ENCODE assay signal across 1 cellular context in genomic region chr6:27893836-27894807, GRCh38.
TF ChIP-seq lines count a peak whose summit lies in the region.

No MANE protein-coding gene starts in this region.

TF ChIP-seq in K562, 482 proteins besides CTCF, POLR2A, EP300 and RAD21 (continued from another document and continues in another):
- TF ChIP-seq ZNF318 (IDR thresholded peaks at IDR 0.05; ENCODE audit: borderline replicate concordance in 1 of 2, low read depth in 1 of 2) = no peak
- TF ChIP-seq ARID4B (CRISPR knock-in tag; IDR thresholded peaks at IDR 0.05) = peak; percentile 12; the same call in 1 of the 2 replicates
- no peak for TF ChIP-seq ZNF780A (CRISPR knock-in tag; IDR thresholded peaks at IDR 0.05)
- peak; percentile 50; the same call in 1 of the 2 replicates for TF ChIP-seq TSHZ1 (CRISPR knock-in tag; IDR thresholded peaks at IDR 0.05)
- peak; percentile 30; the same call in 1 of the 2 replicates for TF ChIP-seq PML (IDR thresholded peaks at IDR 0.05; ENCODE audit: low read length)
- TF ChIP-seq ZNF766 (CRISPR knock-in tag; conservative IDR thresholded peaks at IDR 0.05) = 0 out of 2 replicates have a peak, but pooled peaks have one; percentile 31
- peak; percentile 31; the same call in 1 of the 2 replicates for TF ChIP-seq NCOA6 (IDR thresholded peaks at IDR 0.05)
- no peak for TF ChIP-seq BRCA1 (IDR thresholded peaks at IDR 0.05)
- no peak for TF ChIP-seq BRCA1 (CRISPR knock-in tag; IDR thresholded peaks at IDR 0.05)
- peak; percentile 47 for TF ChIP-seq SAP30 (IDR thresholded peaks at IDR 0.05; ENCODE audit: borderline replicate concordance, insufficient read depth, low read depth, low read length, poor library complexity, severe bottlenecking)
- no peak for TF ChIP-seq HCFC1 (IDR thresholded peaks at IDR 0.05; ENCODE audit: low read depth, low read length)
- TF ChIP-seq STAT5A (IDR thresholded peaks at IDR 0.05; ENCODE audit: borderline replicate concordance, low read length) = no peak
- peak; percentile 90 for TF ChIP-seq E2F5 (CRISPR knock-in tag; IDR thresholded peaks at IDR 0.05)
- no peak for TF ChIP-seq TEAD2 (tag; IDR thresholded peaks at IDR 0.05)
- no peak for TF ChIP-seq ZNF280B (CRISPR knock-in tag; IDR thresholded peaks at IDR 0.05)
- TF ChIP-seq KHSRP (IDR thresholded peaks at IDR 0.05) = no peak
- peak; percentile 65; the same call in 1 of the 2 replicates for TF ChIP-seq TFAP4 (CRISPR knock-in tag; IDR thresholded peaks at IDR 0.05; ENCODE audit: borderline replicate concordance)
- no peak for TF ChIP-seq MCM3 (IDR thresholded peaks at IDR 0.05)
- no peak for TF ChIP-seq ZNF408 (CRISPR knock-in tag; IDR thresholded peaks at IDR 0.05; ENCODE audit: low read depth)
- TF ChIP-seq ESRRA (IDR thresholded peaks at IDR 0.05; ENCODE audit: borderline replicate concordance, low read depth) = 0 out of 2 replicates have a peak, but pooled peaks have one; percentile 18
- TF ChIP-seq ZNF785 (CRISPR knock-in tag; IDR thresholded peaks at IDR 0.05) = no peak
- TF ChIP-seq NBN (IDR thresholded peaks at IDR 0.05; ENCODE audit: low read depth) = peak; percentile 81
- peak; percentile 23; the same call in 1 of the 2 replicates for TF ChIP-seq AFF4 (CRISPR knock-in tag; IDR thresholded peaks at IDR 0.05)
- 0 out of 2 replicates have a peak, but pooled peaks have one; percentile 15 for TF ChIP-seq ZBTB2 (IDR thresholded peaks at IDR 0.05)
- TF ChIP-seq TBP (optimal IDR thresholded peaks at IDR 0.05; ENCODE audit: low read depth, low read length) = no peak
